In the genomic region with DNA sequence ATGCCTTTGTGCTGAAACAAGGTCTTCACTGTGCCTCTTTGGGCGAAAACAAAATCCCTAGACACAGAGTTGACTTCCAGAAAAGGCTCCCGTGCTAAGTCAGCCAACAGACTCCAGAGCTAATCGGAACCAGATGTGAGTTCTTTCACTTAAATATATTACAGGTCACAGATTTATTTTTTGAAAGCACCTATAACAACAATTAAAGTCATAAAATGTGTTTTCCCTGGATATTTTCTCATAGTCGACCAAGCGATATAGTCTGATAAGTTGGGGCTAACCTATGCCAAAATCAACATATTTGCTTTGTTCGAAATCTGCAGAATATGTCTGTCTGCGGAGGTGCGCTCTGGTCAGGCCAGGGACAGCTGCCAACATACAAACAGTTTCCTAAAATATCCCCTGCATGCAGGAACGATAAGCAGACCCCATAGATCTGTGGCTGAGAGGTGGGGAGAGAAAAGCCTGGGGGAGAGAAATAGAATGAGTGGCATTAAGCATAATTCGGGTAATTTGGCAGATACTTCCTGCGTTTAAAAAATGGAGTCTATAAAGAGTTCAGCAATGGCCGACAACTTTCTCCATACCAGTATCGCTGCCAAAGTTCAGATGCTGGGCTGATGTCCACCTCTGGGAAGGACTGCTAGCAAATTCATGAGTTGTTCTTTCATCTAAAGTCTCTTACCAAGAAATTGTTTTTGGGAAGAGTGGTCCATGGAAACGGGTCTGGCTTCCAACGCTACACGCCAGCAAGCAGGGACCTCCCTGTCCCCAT, we compare ENCODE assay signal across 1 cellular context.
A peak's percentile ranks its signal among the peaks of the same experiment; 100 is the strongest.
TF ChIP-seq lines count a peak whose summit lies in the region.

No MANE protein-coding gene starts in this region.

TF ChIP-seq in SK-N-SH, 30 proteins besides CTCF, POLR2A, EP300 and RAD21 (continued from another document):
- TF ChIP-seq, protein P1, sequence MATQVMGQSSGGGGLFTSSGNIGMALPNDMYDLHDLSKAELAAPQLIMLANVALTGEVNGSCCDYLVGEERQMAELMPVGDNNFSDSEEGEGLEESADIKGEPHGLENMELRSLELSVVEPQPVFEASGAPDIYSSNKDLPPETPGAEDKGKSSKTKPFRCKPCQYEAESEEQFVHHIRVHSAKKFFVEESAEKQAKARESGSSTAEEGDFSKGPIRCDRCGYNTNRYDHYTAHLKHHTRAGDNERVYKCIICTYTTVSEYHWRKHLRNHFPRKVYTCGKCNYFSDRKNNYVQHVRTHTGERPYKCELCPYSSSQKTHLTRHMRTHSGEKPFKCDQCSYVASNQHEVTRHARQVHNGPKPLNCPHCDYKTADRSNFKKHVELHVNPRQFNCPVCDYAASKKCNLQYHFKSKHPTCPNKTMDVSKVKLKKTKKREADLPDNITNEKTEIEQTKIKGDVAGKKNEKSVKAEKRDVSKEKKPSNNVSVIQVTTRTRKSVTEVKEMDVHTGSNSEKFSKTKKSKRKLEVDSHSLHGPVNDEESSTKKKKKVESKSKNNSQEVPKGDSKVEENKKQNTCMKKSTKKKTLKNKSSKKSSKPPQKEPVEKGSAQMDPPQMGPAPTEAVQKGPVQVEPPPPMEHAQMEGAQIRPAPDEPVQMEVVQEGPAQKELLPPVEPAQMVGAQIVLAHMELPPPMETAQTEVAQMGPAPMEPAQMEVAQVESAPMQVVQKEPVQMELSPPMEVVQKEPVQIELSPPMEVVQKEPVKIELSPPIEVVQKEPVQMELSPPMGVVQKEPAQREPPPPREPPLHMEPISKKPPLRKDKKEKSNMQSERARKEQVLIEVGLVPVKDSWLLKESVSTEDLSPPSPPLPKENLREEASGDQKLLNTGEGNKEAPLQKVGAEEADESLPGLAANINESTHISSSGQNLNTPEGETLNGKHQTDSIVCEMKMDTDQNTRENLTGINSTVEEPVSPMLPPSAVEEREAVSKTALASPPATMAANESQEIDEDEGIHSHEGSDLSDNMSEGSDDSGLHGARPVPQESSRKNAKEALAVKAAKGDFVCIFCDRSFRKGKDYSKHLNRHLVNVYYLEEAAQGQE (IDR thresholded peaks at IDR 0.05; ENCODE audit: low read depth, low read length): no peak
- TF ChIP-seq RXRA (IDR thresholded peaks at IDR 0.05; ENCODE audit: borderline replicate concordance, low read depth) (no peak), SIN3A (IDR thresholded peaks at IDR 0.05; ENCODE audit: borderline replicate concordance, low read depth, low read length) (no peak; the same call in 1 of the 2 replicates), PBX3 (IDR thresholded peaks at IDR 0.05) (peak; percentile 49), EZH2phosphoT487 (IDR thresholded peaks at IDR 0.05; ENCODE audit: borderline replicate concordance, low read depth) (no peak), YY1 (IDR thresholded peaks at IDR 0.05; ENCODE audit: low read depth) (peak; percentile 66), FOXJ3 (CRISPR knock-in tag; IDR thresholded peaks at IDR 0.05) (peak; percentile 78), TAF1 (IDR thresholded peaks at IDR 0.05; ENCODE audit: borderline replicate concordance, low read depth, low read length) (no peak), MEF2A (IDR thresholded peaks at IDR 0.05; ENCODE audit: borderline replicate concordance, low read depth) (peak; percentile 84; the same call in 1 of the 2 replicates), POLR2AphosphoS5 (IDR thresholded peaks at IDR 0.05; ENCODE audit: low read depth, low read length) (peak; percentile 11; the same call in 1 of the 2 replicates), NRF1 (IDR thresholded peaks at IDR 0.05; ENCODE audit: low read depth, low read length) (no peak), MXI1 (IDR thresholded peaks at IDR 0.05; ENCODE audit: low read depth, low read length) (peak; percentile 27; the same call in 1 of the 2 replicates), FOXM1 (IDR thresholded peaks at IDR 0.05; ENCODE audit: low read depth) (no peak; the same call in 1 of the 2 replicates), TCF12 (IDR thresholded peaks at IDR 0.05) (peak; percentile 91), TEAD4 (IDR thresholded peaks at IDR 0.05; ENCODE audit: borderline replicate concordance, insufficient read depth) (peak; percentile 62; the same call in 1 of the 2 replicates), CHD2 (IDR thresholded peaks at IDR 0.05; ENCODE audit: low read length, partially characterized antibody) (no peak), IRF3 (IDR thresholded peaks at IDR 0.05; ENCODE audit: low read depth, low read length) (no peak), ZBTB33 (IDR thresholded peaks at IDR 0.05; ENCODE audit: borderline replicate concordance, low read depth) (no peak), FOSL2 (IDR thresholded peaks at IDR 0.05; ENCODE audit: borderline replicate concordance, low read depth) (no peak), USF2 (IDR thresholded peaks at IDR 0.05; ENCODE audit: borderline replicate concordance, low read depth, low read length) (no peak), SMC3 (IDR thresholded peaks at IDR 0.05; ENCODE audit: low read depth, low read length) (peak; percentile 14; the same call in 1 of the 2 replicates)
